Comparison of ENCODE assay signal across 10 cellular contexts in the genomic region with DNA sequence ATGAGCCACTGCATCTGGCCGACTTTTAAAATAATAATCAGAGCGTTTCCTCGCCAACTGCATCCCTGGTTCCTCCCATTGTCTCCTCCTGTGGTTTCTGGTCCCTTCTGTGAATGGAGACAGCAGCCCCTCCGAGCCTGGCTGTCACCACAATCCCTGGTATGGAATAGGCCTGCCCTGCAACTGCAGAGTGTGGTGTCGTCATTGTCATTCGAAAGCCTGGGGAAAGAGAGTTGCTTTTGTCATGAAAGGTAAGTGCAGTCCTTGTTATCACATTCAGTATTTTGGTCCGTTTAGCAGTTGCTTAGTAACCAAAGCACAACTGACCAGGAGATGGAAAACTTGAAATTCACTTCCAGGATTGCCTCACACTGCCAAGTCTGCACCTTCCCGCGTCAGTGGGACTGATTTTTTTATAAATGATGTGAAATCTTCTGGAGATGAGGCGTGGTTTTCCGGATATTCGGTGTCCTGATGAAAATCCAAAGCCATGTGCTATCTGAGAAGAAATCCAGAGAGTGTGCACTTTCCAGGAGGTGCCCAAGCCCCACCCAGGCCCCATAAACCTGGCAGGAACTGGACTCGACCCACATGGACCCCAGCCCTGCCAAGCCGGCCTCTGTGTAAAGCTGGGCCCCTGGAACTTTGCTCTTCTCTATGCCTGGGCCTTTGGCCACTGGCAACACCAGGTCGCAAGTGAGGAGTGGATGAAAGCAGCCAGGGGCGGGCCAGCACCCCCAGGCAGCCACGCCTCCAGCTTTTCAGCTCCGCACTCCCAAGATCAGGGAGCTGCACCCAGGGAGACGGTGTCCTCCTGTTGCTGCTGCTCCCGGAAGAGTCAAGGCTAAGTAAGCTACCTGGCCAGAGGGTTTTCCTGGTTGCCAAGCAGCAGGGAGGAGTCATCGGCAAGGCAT.
DNase-seq lines count a peak whose midpoint lies in the region; ATAC-seq and TF ChIP-seq lines count a peak whose summit lies in the region.
"Had no signal": no experiment of that assay in that cellular context is flagged by ENCODE, and none has a peak within 500 bp of the region (broad histone marks: within the 10 kb centered on the region; RNA-seq: fewer than 3 reads in every experiment).

No MANE protein-coding gene starts in this region.

- POLR2A ChIA-PET in GM10248 (lab: Yijun Ruan, JAX): no interaction called here

- H3K27ac ChIP-seq in lung (ENCODE audit: low read depth in 1 of 2, low read length in 1 of 2): peak overlapping the region; percentile 6 to 51

- 73 to 79% methylated on average over 20 to 21 of the region's 21 CpGs for WGBS in lung, 2 donors

- H3K36me3 ChIP-seq in lung (ENCODE audit: control insufficient read depth in 2 of 2, insufficient read depth in 2 of 2, low read length in 2 of 2): peaks cover 0 to 12% of the 10 kb centered on the region in 2 donors

- peak; percentile 90 for ATAC-seq in esophagus mucosa
- peak; percentile 75 for ATAC-seq in lung (ENCODE audit: insufficient read depth, low FRiP score)
- ATAC-seq in SK-N-SH treated with all-trans-retinoic acid at 6 μM for 48 hours: no peak
- ATAC-seq in HG03457 (IDR thresholded peaks at IDR 0.05; ENCODE audit: unreplicated experiment): no peak

- H3K4me3 ChIP-seq in AG09309 (ENCODE audit: control insufficient read depth, low read depth, low read length): no peak overlapping the region
- H3K4me3 ChIP-seq in lung: no peak overlapping the region

- no peak for TF ChIP-seq CTCF in AG09309 (IDR thresholded peaks at IDR 0.05; ENCODE audit: control insufficient read depth, insufficient read depth, low read depth, low read length, missing control alignments)
- no peak for TF ChIP-seq CTCF in lung (IDR thresholded peaks at IDR 0.05; ENCODE audit: control extremely low read depth, extremely low read depth)
- TF ChIP-seq CTCF in GM10248 (IDR thresholded peaks at IDR 0.05; ENCODE audit: control extremely low read depth, extremely low read depth, low read depth, missing control alignments): no peak

- no peaks in the 10 kb centered on the region for H3K27me3 ChIP-seq in lung (ENCODE audit: control insufficient read depth, insufficient read depth)

- CTCF ChIA-PET in GM10248 (lab: Yijun Ruan, JAX): interaction anchor here (0.7 to 1.5 kb wide), 4 partner anchors 14 to 550 kb away, joined by 3 to 4 read pairs (median 3); no protein-coding TSS in a partner anchor

- DNase-seq in AG09309 (ENCODE audit: low read depth): peak; percentile 13
- peak; percentile 70 for DNase-seq in M059J (ENCODE audit: low read depth)
- DNase-seq in lung (ENCODE audit: low spot score): peak; percentile 42
- no peak for DNase-seq in GM10248 (ENCODE audit: extremely low spot score)
- no peak for DNase-seq in central memory CD4-positive, alpha-beta T cell
- DNase-seq: activated naive CD4-positive, alpha-beta T cell treated with anti-CD3 and anti-CD28 coated beads, Interleukin-2, amount 10 ng/mL, durations not matched to agents 7 days and 5 days; stimulated activated naive CD4-positive, alpha-beta T cell had no signal

- H3K4me1 ChIP-seq in lung (ENCODE audit: control insufficient read depth in 2 of 2, insufficient read depth in 2 of 2, low read length in 2 of 2): no peaks in the 10 kb centered on the region

- no peaks in the 10 kb centered on the region for H3K9me3 ChIP-seq in lung (ENCODE audit: control insufficient read depth in 2 of 2, insufficient read depth in 1 of 2, low read length in 1 of 2)

TF ChIP-seq in SK-N-SH treated with all-trans-retinoic acid at 6 μM for 48 hours, 23 proteins besides CTCF, POLR2A, EP300 and RAD21:
- TF ChIP-seq ZNF70 (CRISPR knock-in tag; IDR thresholded peaks at IDR 0.05): no peak
- TF ChIP-seq, protein P1, sequence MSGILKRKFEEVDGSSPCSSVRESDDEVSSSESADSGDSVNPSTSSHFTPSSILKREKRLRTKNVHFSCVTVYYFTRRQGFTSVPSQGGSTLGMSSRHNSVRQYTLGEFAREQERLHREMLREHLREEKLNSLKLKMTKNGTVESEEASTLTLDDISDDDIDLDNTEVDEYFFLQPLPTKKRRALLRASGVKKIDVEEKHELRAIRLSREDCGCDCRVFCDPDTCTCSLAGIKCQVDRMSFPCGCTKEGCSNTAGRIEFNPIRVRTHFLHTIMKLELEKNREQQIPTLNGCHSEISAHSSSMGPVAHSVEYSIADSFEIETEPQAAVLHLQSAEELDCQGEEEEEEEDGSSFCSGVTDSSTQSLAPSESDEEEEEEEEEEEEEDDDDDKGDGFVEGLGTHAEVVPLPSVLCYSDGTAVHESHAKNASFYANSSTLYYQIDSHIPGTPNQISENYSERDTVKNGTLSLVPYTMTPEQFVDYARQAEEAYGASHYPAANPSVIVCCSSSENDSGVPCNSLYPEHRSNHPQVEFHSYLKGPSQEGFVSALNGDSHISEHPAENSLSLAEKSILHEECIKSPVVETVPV (CRISPR knock-in tag; IDR thresholded peaks at IDR 0.05): no peak
- TF ChIP-seq GLIS3 (CRISPR knock-in tag; IDR thresholded peaks at IDR 0.05): no peak
- no peak for TF ChIP-seq ZC3H10 (CRISPR knock-in tag; IDR thresholded peaks at IDR 0.05)
- TF ChIP-seq PPARA (CRISPR knock-in tag; IDR thresholded peaks at IDR 0.05; ENCODE audit: borderline replicate concordance): no peak
- no peak for TF ChIP-seq BACH2 (CRISPR knock-in tag; IDR thresholded peaks at IDR 0.05; ENCODE audit: borderline replicate concordance)

Comparison
In these comparisons a context has a peak if more than half of its experiments do, and no peak if none do; other contexts are left out.
1. DNase-seq: peak in AG09309 (single experiment), M059J (single experiment) and lung (single experiment); none in GM10248 (single experiment) and central memory CD4-positive, alpha-beta T cell (single experiment).
2. ATAC-seq: peak in esophagus mucosa (single experiment) and lung (single experiment); none in SK-N-SH treated with all-trans-retinoic acid at 6 μM for 48 hours (single experiment) and HG03457 (single experiment).